ENCODE assay signal across 1 cellular context in genomic region chr2:74865770-74866674, GRCh38.
TF ChIP-seq lines count a peak whose summit lies in the region.

No MANE protein-coding gene starts in this region.

TF ChIP-seq in HepG2, 621 proteins besides CTCF, POLR2A, EP300 and RAD21 (continued from another document and continues in another):
- TF ChIP-seq CREB3 (CRISPR knock-in tag; IDR thresholded peaks at IDR 0.05) (no peak), SNAI1 (CRISPR knock-in tag; IDR thresholded peaks at IDR 0.05; ENCODE audit: borderline replicate concordance) (no peak), ZNF780A (CRISPR knock-in tag; IDR thresholded peaks at IDR 0.05) (no peak), ZNF180 (CRISPR knock-in tag; IDR thresholded peaks at IDR 0.05; ENCODE audit: borderline replicate concordance, low read depth) (no peak), ZBTB46 (CRISPR knock-in tag; IDR thresholded peaks at IDR 0.05; ENCODE audit: borderline replicate concordance) (no peak), FOXC1 (CRISPR knock-in tag; IDR thresholded peaks at IDR 0.05; ENCODE audit: borderline replicate concordance) (no peak), FOXO1 (CRISPR knock-in tag; IDR thresholded peaks at IDR 0.05) (no peak), ZMYM4 (CRISPR knock-in tag; IDR thresholded peaks at IDR 0.05) (no peak), ETV5 (CRISPR knock-in tag; IDR thresholded peaks at IDR 0.05; ENCODE audit: borderline replicate concordance) (0 out of 2 replicates have a peak, but pooled peaks have one; percentile 22), ZMYM2 (CRISPR knock-in tag; IDR thresholded peaks at IDR 0.05) (0 out of 2 replicates have a peak, but pooled peaks have one; percentile 20), ZBTB49 (CRISPR knock-in tag; IDR thresholded peaks at IDR 0.05; ENCODE audit: borderline replicate concordance) (no peak), KDM5A (IDR thresholded peaks at IDR 0.05; ENCODE audit: borderline replicate concordance, low read length) (no peak), SAP130 (CRISPR knock-in tag; IDR thresholded peaks at IDR 0.05; ENCODE audit: low read depth) (peak; percentile 27), TCF12 (IDR thresholded peaks at IDR 0.05) (no peak), TCF12 (CRISPR knock-in tag; IDR thresholded peaks at IDR 0.05) (no peak), MAFK (conservative IDR thresholded peaks at IDR 0.05 in 1 of 2, IDR thresholded peaks at IDR 0.05 in 1 of 2; ENCODE audit: low read length in 2 of 2) (no peak), MEF2D (CRISPR knock-in tag; IDR thresholded peaks at IDR 0.05) (no peak), ZNF607 (CRISPR knock-in tag; IDR thresholded peaks at IDR 0.05; ENCODE audit: borderline replicate concordance) (no peak), ZNF782 (CRISPR knock-in tag; IDR thresholded peaks at IDR 0.05; ENCODE audit: borderline replicate concordance) (no peak), ZNF775 (CRISPR knock-in tag; IDR thresholded peaks at IDR 0.05; ENCODE audit: borderline replicate concordance) (no peak), PRMT3 (CRISPR knock-in tag; IDR thresholded peaks at IDR 0.05; ENCODE audit: borderline replicate concordance, low read depth) (no peak), MEIS2 (CRISPR knock-in tag; IDR thresholded peaks at IDR 0.05) (no peak), ZNF670 (CRISPR knock-in tag; IDR thresholded peaks at IDR 0.05; ENCODE audit: borderline replicate concordance) (no peak), ESRRA (CRISPR knock-in tag; IDR thresholded peaks at IDR 0.05; ENCODE audit: low read depth) (no peak), ZC3H13 (CRISPR knock-in tag; IDR thresholded peaks at IDR 0.05) (no peak; the same call in 1 of the 2 replicates), TSC22D2 (CRISPR knock-in tag; IDR thresholded peaks at IDR 0.05; ENCODE audit: borderline replicate concordance) (no peak), HBP1 (CRISPR knock-in tag; IDR thresholded peaks at IDR 0.05; ENCODE audit: low read depth) (no peak), IKZF4 (CRISPR knock-in tag; IDR thresholded peaks at IDR 0.05; ENCODE audit: borderline replicate concordance, low read depth, not compliant biosample characterization) (no peak), ZKSCAN5 (CRISPR knock-in tag; IDR thresholded peaks at IDR 0.05) (no peak), ZNF44 (CRISPR knock-in tag; IDR thresholded peaks at IDR 0.05) (no peak), ZNF773 (CRISPR knock-in tag; IDR thresholded peaks at IDR 0.05; ENCODE audit: borderline replicate concordance) (no peak), RNF2 (conservative IDR thresholded peaks at IDR 0.05; ENCODE audit: low read depth) (no peak), KMT2B (CRISPR knock-in tag; IDR thresholded peaks at IDR 0.05) (no peak), MAZ (IDR thresholded peaks at IDR 0.05; ENCODE audit: borderline replicate concordance, low read depth, low read length) (no peak), MAZ (CRISPR knock-in tag; IDR thresholded peaks at IDR 0.05; ENCODE audit: low read depth) (no peak), ZBTB33 (CRISPR knock-in tag; IDR thresholded peaks at IDR 0.05) (peak; percentile 97), HHEX (CRISPR knock-in tag; IDR thresholded peaks at IDR 0.05) (no peak), DZIP1 (CRISPR knock-in tag; IDR thresholded peaks at IDR 0.05) (no peak), RCOR2 (CRISPR knock-in tag; IDR thresholded peaks at IDR 0.05) (no peak), ZFP62 (CRISPR knock-in tag; IDR thresholded peaks at IDR 0.05) (no peak), TP53 (CRISPR knock-in tag; conservative IDR thresholded peaks at IDR 0.05) (no peak), MAX (IDR thresholded peaks at IDR 0.05) (no peak), FOXJ3 (CRISPR knock-in tag; IDR thresholded peaks at IDR 0.05; ENCODE audit: borderline replicate concordance) (no peak), NFYB (CRISPR knock-in tag; IDR thresholded peaks at IDR 0.05) (no peak), MXI1 (IDR thresholded peaks at IDR 0.05; ENCODE audit: borderline replicate concordance, low read depth, low read length) (no peak), ZNF556 (CRISPR knock-in tag; IDR thresholded peaks at IDR 0.05; ENCODE audit: borderline replicate concordance) (no peak), FOXP1 (IDR thresholded peaks at IDR 0.05) (no peak), FOXP1 (CRISPR knock-in tag; IDR thresholded peaks at IDR 0.05) (peak; percentile 63), ZNF687 (CRISPR knock-in tag; IDR thresholded peaks at IDR 0.05) (peak; percentile 68)
